Comparison of ENCODE assay signal across 8 cellular contexts in genomic region chr11:107598225-107599139, GRCh38. TPM values are rescaled to one million over a fixed set of nuclear protein-coding genes. Genes with fewer than 3 reads are reported as not detected.
DNase-seq lines count a peak whose midpoint lies in the region; ATAC-seq and TF ChIP-seq lines count a peak whose summit lies in the region.

No MANE protein-coding gene starts in this region.

- POLR2A ChIA-PET in activated CD4-positive, alpha-beta T cell treated with anti-CD3 and anti-CD28 coated beads for 36 hours (lab: Charles Lee) = no interaction called here

- no peak overlapping the region for H3K4me3 Mint-ChIP-seq in activated CD4-positive, alpha-beta T cell treated with anti-CD3 and anti-CD28 coated beads for 36 hours

- peak; percentile 44 for DNase-seq in activated CD4-positive, alpha-beta T cell treated with anti-CD3 and anti-CD28 coated beads for 36 hours
- DNase-seq in activated CD4-positive, alpha-beta T cell treated with anti-CD3 and anti-CD28 coated beads for 1 hour = no peak
- DNase-seq in H4 (ENCODE audit: low spot score) (peak; percentile 38), NCI-H526 treated with DMSO at 0.1 percent for 48 hours (lab: John Stamatoyannopoulos, UW) (peak; percentile 42), fibroblast of villous mesenchyme (ENCODE audit: low read depth) (peak; percentile 18), NCI-H2107 (lab: John Stamatoyannopoulos, UW) (no peak), activated gamma-delta T cell (lab: John Stamatoyannopoulos, UW) (no peak)

- no peaks in the 10 kb centered on the region for H3K9me3 Mint-ChIP-seq in activated CD4-positive, alpha-beta T cell treated with anti-CD3 and anti-CD28 coated beads for 36 hours (ENCODE audit: low read depth)

- TF ChIP-seq CTCF in fibroblast of villous mesenchyme (IDR thresholded peaks at IDR 0.05; ENCODE audit: insufficient read depth, low read depth, low read length) = peak; percentile 60

- no peaks in the 10 kb centered on the region for H3K36me3 Mint-ChIP-seq in activated CD4-positive, alpha-beta T cell treated with anti-CD3 and anti-CD28 coated beads for 36 hours (ENCODE audit: low read depth)

- no peak overlapping the region for H3K4me3 ChIP-seq in fibroblast of villous mesenchyme (ENCODE audit: low read depth, low read length)

- peak; percentile 74 for ATAC-seq in activated CD4-positive, alpha-beta T cell treated with anti-CD3 and anti-CD28 coated beads for 36 hours
- ATAC-seq in GM18505 (IDR thresholded peaks at IDR 0.05; ENCODE audit: unreplicated experiment) = no peak

- no peaks in the 10 kb centered on the region for H3K4me1 Mint-ChIP-seq in activated CD4-positive, alpha-beta T cell treated with anti-CD3 and anti-CD28 coated beads for 36 hours

- H3K27ac Mint-ChIP-seq in activated CD4-positive, alpha-beta T cell treated with anti-CD3 and anti-CD28 coated beads for 36 hours = no peak overlapping the region

- intact Hi-C loops in activated CD4-positive, alpha-beta T cell treated with anti-CD3 and anti-CD28 coated beads for 36 hours (cut with DNase I, micrococcal nuclease) = no loop called here

- H3K27me3 Mint-ChIP-seq in activated CD4-positive, alpha-beta T cell treated with anti-CD3 and anti-CD28 coated beads for 36 hours = peaks cover 49% of the 10 kb centered on the region

- CTCF ChIA-PET in activated CD4-positive, alpha-beta T cell treated with anti-CD3 and anti-CD28 coated beads for 36 hours (lab: Charles Lee) = no interaction called here

- no peak for TF ChIP-seq POLR2A in GM18505 (IDR thresholded peaks at IDR 0.05; ENCODE audit: borderline replicate concordance, extremely low read depth, insufficient read depth, insufficient read length)

RNA-seq across cellular contexts. Expression of gene ELMOD1, which starts 7.5 kb away (rescaled TPM):
- not detected for total RNA-seq in activated CD4-positive, alpha-beta T cell treated with anti-CD3 and anti-CD28 coated beads for 36 hours
- 3.3 and 3.9 TPM in 2 replicates for total RNA-seq in H4 (2014; rRNA removed; shearing (Covaris generic))
- total RNA-seq in fibroblast of villous mesenchyme = 0.43 and 0.64 TPM in 2 replicates

RNA-seq across cellular contexts. Expression of gene ALKBH8, which starts 32.9 kb away (rescaled TPM):
- 10 to 100 TPM; 11.4 to 12.6 TPM for total RNA-seq in activated CD4-positive, alpha-beta T cell treated with anti-CD3 and anti-CD28 coated beads for 36 hours
- 7.9 and 12.6 TPM in 2 replicates for total RNA-seq in H4 (2014; rRNA removed; shearing (Covaris generic))
- total RNA-seq in fibroblast of villous mesenchyme = 6.1 and 6.5 TPM in 2 replicates

Comparison
In these comparisons a context has a peak if more than half of its experiments do, and no peak if none do; other contexts are left out.
1. DNase-seq: peak in activated CD4-positive, alpha-beta T cell treated with anti-CD3 and anti-CD28 coated beads for 36 hours (single experiment), H4 (single experiment), NCI-H526 treated with DMSO at 0.1 percent for 48 hours (single experiment) and fibroblast of villous mesenchyme (single experiment); none in activated CD4-positive, alpha-beta T cell treated with anti-CD3 and anti-CD28 coated beads for 1 hour (single experiment), NCI-H2107 (single experiment) and activated gamma-delta T cell (single experiment).